ENCODE assay signal across 7 cellular contexts in genomic region chr19:2457394-2458037, GRCh38. TPM values are rescaled to one million over a fixed set of nuclear protein-coding genes. Genes with fewer than 3 reads are reported as not detected.
DNase-seq lines count a peak whose midpoint lies in the region; ATAC-seq and TF ChIP-seq lines count a peak whose summit lies in the region.

No MANE protein-coding gene starts in this region.

- H3K27ac Mint-ChIP-seq in activated CD8-positive, alpha-beta T cell treated with anti-CD3 and anti-CD28 coated beads for 36 hours, result peak overlapping the region; percentile 87
- peak overlapping the region in 1 of 2 donors; percentile 66 for H3K27ac Mint-ChIP-seq in stimulated activated naive CD8-positive, alpha-beta T cell treated with anti-CD3 and anti-CD28 coated beads, Interleukin-15, amount 100 ng/mL, for 72 hours

- DNase-seq in HFF-Myc (ENCODE audit: extremely low read depth, low read depth) (no peak), UCSD-AML1 (lab: John Stamatoyannopoulos, UW; ENCODE audit: unreplicated experiment) (no peak), NK-92 (lab: John Stamatoyannopoulos, UW; ENCODE audit: unreplicated experiment) (no peak)
- no peak for DNase-seq in activated CD8-positive, alpha-beta T cell treated with anti-CD3 and anti-CD28 coated beads for 36 hours
- DNase-seq in stimulated activated naive CD8-positive, alpha-beta T cell treated with anti-CD3 and anti-CD28 coated beads, Interleukin-15, amount 100 ng/mL, for 72 hours, result no peak

- no peak overlapping the region for H3K27ac ChIP-seq in iPS-20b (ENCODE audit: low read length)

- peaks cover 30% of the 10 kb centered on the region for H3K4me1 Mint-ChIP-seq in activated CD8-positive, alpha-beta T cell treated with anti-CD3 and anti-CD28 coated beads for 36 hours (ENCODE audit: low read depth)
- peaks cover 58% of the 10 kb centered on the region for H3K4me1 Mint-ChIP-seq in stimulated activated naive CD8-positive, alpha-beta T cell treated with anti-CD3 and anti-CD28 coated beads, Interleukin-15, amount 100 ng/mL, for 72 hours

- H3K9ac ChIP-seq in iPS-20b (ENCODE audit: low read depth, low read length), result peak overlapping the region; percentile 65; the same call in 1 of the 2 replicates

- peak overlapping the region; percentile 74 for H3K4me3 Mint-ChIP-seq in activated CD8-positive, alpha-beta T cell treated with anti-CD3 and anti-CD28 coated beads for 36 hours
- peak overlapping the region; percentile 78 to 92 for H3K4me3 Mint-ChIP-seq in stimulated activated naive CD8-positive, alpha-beta T cell treated with anti-CD3 and anti-CD28 coated beads, Interleukin-15, amount 100 ng/mL, for 72 hours

- H3K4me3 ChIP-seq in HFF-Myc (replicated peaks; ENCODE audit: low read depth, low read length), result peak overlapping the region; percentile 38
- H3K4me3 ChIP-seq in iPS-20b (ENCODE audit: low read length), result peak overlapping the region; percentile 60; the same call in 1 of the 2 replicates

- TF ChIP-seq CTCF in HFF-Myc (IDR thresholded peaks at IDR 0.05; ENCODE audit: low read depth, low read length, missing control alignments), result no peak
- no peak for TF ChIP-seq CTCF in activated CD8-positive, alpha-beta T cell treated with anti-CD3 and anti-CD28 coated beads for 36 hours (IDR thresholded peaks at IDR 0.05)

- POLR2A ChIA-PET in activated CD8-positive, alpha-beta T cell treated with anti-CD3 and anti-CD28 coated beads for 36 hours (lab: Charles Lee), result interaction anchor here (0.8 to 2.8 kb wide), 9 partner anchors 12 to 187 kb away, joined by 3 to 13 read pairs (median 5); partner anchors contain the start of genes GADD45B and TIMM13

- ATAC-seq in activated CD8-positive, alpha-beta T cell treated with anti-CD3 and anti-CD28 coated beads for 36 hours, result no peak
- no peak for ATAC-seq in stimulated activated naive CD8-positive, alpha-beta T cell treated with anti-CD3 and anti-CD28 coated beads, Interleukin-15, amount 100 ng/mL, for 72 hours
- no peak for ATAC-seq in HG03045 (IDR thresholded peaks at IDR 0.05; ENCODE audit: unreplicated experiment)

- no peaks in the 10 kb centered on the region for H3K27me3 ChIP-seq in iPS-20b (ENCODE audit: insufficient read depth, low read length)

- H3K36me3 ChIP-seq in iPS-20b (ENCODE audit: insufficient read depth, low read depth, low read length), result no peaks in the 10 kb centered on the region

- peaks cover 5% of the 10 kb centered on the region; the same call in 1 of the 2 replicates for H3K4me1 ChIP-seq in iPS-20b (ENCODE audit: insufficient read depth, low read length)

- peaks cover 8% of the 10 kb centered on the region for H3K36me3 Mint-ChIP-seq in activated CD8-positive, alpha-beta T cell treated with anti-CD3 and anti-CD28 coated beads for 36 hours (ENCODE audit: low read depth)

- no peaks in the 10 kb centered on the region for H3K27me3 Mint-ChIP-seq in activated CD8-positive, alpha-beta T cell treated with anti-CD3 and anti-CD28 coated beads for 36 hours
- H3K27me3 Mint-ChIP-seq in stimulated activated naive CD8-positive, alpha-beta T cell treated with anti-CD3 and anti-CD28 coated beads, Interleukin-15, amount 100 ng/mL, for 72 hours, result no peaks in the 10 kb centered on the region

- no peaks in the 10 kb centered on the region for H3K9me3 Mint-ChIP-seq in activated CD8-positive, alpha-beta T cell treated with anti-CD3 and anti-CD28 coated beads for 36 hours
- no peaks in the 10 kb centered on the region for H3K9me3 Mint-ChIP-seq in stimulated activated naive CD8-positive, alpha-beta T cell treated with anti-CD3 and anti-CD28 coated beads, Interleukin-15, amount 100 ng/mL, for 72 hours

- intact Hi-C loops in activated CD8-positive, alpha-beta T cell treated with anti-CD3 and anti-CD28 coated beads for 36 hours (cut with micrococcal nuclease), result no loop called here

- CTCF ChIA-PET in activated CD8-positive, alpha-beta T cell treated with anti-CD3 and anti-CD28 coated beads for 36 hours (lab: Charles Lee), result interaction anchor here (1.3 to 2.2 kb wide), 4 partner anchors 19 to 180 kb away, joined by 5 to 8 read pairs (median 6); no protein-coding TSS in a partner anchor

- H3K9me3 ChIP-seq in iPS-20b (ENCODE audit: insufficient read depth, low read depth, low read length), result no peaks in the 10 kb centered on the region

RNA-seq across cellular contexts. Expression of gene LMNB2, which starts 0.8 kb away (rescaled TPM):
- 10 to 100 TPM; 90.9 to 96.3 TPM for total RNA-seq in activated CD8-positive, alpha-beta T cell treated with anti-CD3 and anti-CD28 coated beads for 36 hours

RNA-seq across cellular contexts. Expression of gene GADD45B, which starts 18.4 kb away (rescaled TPM):
- total RNA-seq in activated CD8-positive, alpha-beta T cell treated with anti-CD3 and anti-CD28 coated beads for 36 hours, result 100 to 1,000 TPM in 1 of 2 experiments, 10 to 100 TPM in 1; 98.3 to 102 TPM

RNA-seq across cellular contexts. Expression of gene TIMM13, which starts 30.1 kb away (rescaled TPM):
- 100 to 1,000 TPM; 113 to 121 TPM for total RNA-seq in activated CD8-positive, alpha-beta T cell treated with anti-CD3 and anti-CD28 coated beads for 36 hours
